8 cellular contexts compared by ENCODE assay signal in the genomic region with DNA sequence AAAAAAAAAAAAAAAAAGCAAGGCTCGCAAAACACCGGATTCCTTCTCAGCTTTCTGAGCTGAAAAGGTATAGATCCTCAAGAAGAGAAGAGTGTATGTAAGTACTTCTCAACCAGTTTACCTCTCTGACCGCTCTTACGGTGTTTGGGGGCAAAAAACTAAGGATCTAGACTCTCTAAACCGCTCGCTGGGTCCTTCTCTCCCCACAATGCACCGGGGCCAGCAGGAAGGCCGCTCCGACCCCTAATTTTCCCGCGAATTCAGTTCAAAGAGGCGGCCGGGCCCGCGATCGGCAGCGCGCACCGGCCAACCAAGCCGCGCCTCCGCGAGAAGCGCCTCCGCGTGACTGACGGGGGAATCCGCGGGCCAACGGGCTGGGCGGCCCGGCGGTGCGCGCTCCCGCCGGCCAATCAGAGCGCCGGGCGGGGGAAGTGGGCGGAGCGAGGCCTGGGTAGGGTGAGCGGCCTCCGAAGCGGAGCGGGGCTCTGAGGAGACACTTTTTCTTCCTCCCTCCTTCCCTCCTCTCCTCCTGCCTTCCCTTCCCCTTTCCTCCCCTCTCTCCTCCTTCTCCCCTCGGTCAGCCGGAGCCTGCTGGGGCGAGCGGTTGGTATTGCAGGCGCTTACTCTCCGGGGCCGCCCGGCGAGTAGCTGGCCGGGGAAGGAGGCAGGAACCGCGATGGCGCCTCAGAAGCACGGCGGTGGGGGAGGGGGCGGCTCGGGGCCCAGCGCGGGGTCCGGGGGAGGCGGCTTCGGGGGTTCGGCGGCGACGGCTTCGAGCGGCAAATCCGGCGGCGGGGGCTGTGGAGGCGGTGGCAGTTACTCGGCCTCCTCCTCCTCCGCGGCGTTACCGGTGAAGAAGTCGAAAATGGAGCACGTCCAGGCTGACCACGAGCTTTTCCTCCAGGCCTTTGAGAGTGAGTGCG.
A peak's percentile ranks its signal among the peaks of the same experiment; 100 is the strongest.
DNase-seq lines count a peak whose midpoint lies in the region; ATAC-seq and TF ChIP-seq lines count a peak whose summit lies in the region.
"Not testable (repeated sequence)": the region's sequence is repeated elsewhere in the genome, so short reads cannot be mapped to it uniquely, and the experiment has no call there.

No MANE protein-coding gene starts in this region.

- not testable (repeated sequence) for TF ChIP-seq CTCF in GM13977 (IDR thresholded peaks at IDR 0.05; ENCODE audit: extremely low read depth, insufficient read depth, missing control alignments); right atrium auricular region (IDR thresholded peaks at IDR 0.05); psoas muscle (IDR thresholded peaks at IDR 0.05); upper lobe of right lung (IDR thresholded peaks at IDR 0.05)

- not testable (repeated sequence) for H3K9me3 ChIP-seq in right atrium auricular region, psoas muscle, upper lobe of right lung

- not testable (repeated sequence) for H3K36me3 ChIP-seq in right atrium auricular region; psoas muscle (ENCODE audit: insufficient read depth in 1 of 2, low read depth in 1 of 2); upper lobe of right lung

- intact Hi-C loops in psoas muscle (cut with DNase I); upper lobe of right lung (cut with DNase I): not testable (repeated sequence)

- H3K27me3 ChIP-seq in right atrium auricular region; psoas muscle (ENCODE audit: insufficient read depth in 3 of 3, low read length in 2 of 3); upper lobe of right lung: not testable (repeated sequence)

- H3K4me3 ChIP-seq in right atrium auricular region: peak overlapping the region; percentile 65 to 91
- H3K4me3 ChIP-seq in psoas muscle: peak overlapping the region; percentile 89
- peak overlapping the region; percentile 80 for H3K4me3 ChIP-seq in upper lobe of right lung

- not testable (repeated sequence) for H3K4me1 ChIP-seq in right atrium auricular region, psoas muscle
- H3K4me1 ChIP-seq in upper lobe of right lung: peaks cover 14% of the 10 kb centered on the region

- H3K27ac ChIP-seq in angular gyrus (ENCODE audit: low read depth, low read length) (peak overlapping the region; percentile 85), right atrium auricular region (peak overlapping the region; percentile 85 to 93), psoas muscle (peak overlapping the region; percentile 88), upper lobe of right lung (peak overlapping the region; percentile 81)

- in situ Hi-C loops in GM13977 (cut with MboI; ENCODE audit: low pct_unique_long_range_greater_than_20kb, low sequenced_read_pairs, unreplicated experiment): not testable (repeated sequence)

- ATAC-seq in HG02870 (IDR thresholded peaks at IDR 0.05; ENCODE audit: unreplicated experiment): peak; percentile 73
- peak; percentile 100 for ATAC-seq in psoas muscle
- ATAC-seq in upper lobe of right lung: peak; percentile 99

- WGBS in psoas muscle, 3 donors: 0 to 2% (median 0%) methylated on average over 55 to 87 of the region's 87 CpGs

- DNase-seq in GM13977 (ENCODE audit: low spot score) (peak; percentile 48), NCI-H1694 treated with DMSO at 0.1 percent for 48 hours (lab: John Stamatoyannopoulos, UW) (peak; percentile 71), T-helper 2 cell (peak; percentile 68 to 90 (median 76)), right atrium auricular region (ENCODE audit: low spot score) (peak; percentile 83), psoas muscle (peak; percentile 87 to 92), upper lobe of right lung (peak; percentile 95)

Comparison
In these comparisons a context has a peak if more than half of its experiments do, and no peak if none do; other contexts are left out.
1. Peak in every context shown above with its lines: DNase-seq, ATAC-seq, H3K4me3 ChIP-seq and H3K27ac ChIP-seq.